Comparison of ENCODE assay signal across 1 cellular context in genomic region chr1:16968372-16968771, GRCh38.
TF ChIP-seq lines count a peak whose summit lies in the region.

No MANE protein-coding gene starts in this region.

TF ChIP-seq in HEK293, 187 proteins besides CTCF, POLR2A, EP300 and RAD21 (continued from another document):
- TF ChIP-seq KLF8 (tag by site-specific recombination; IDR thresholded peaks at IDR 0.05), result 0 out of 2 replicates have a peak, but pooled peaks have one; percentile 37
